ENCODE assay signal across 23 cellular contexts in the genomic region with DNA sequence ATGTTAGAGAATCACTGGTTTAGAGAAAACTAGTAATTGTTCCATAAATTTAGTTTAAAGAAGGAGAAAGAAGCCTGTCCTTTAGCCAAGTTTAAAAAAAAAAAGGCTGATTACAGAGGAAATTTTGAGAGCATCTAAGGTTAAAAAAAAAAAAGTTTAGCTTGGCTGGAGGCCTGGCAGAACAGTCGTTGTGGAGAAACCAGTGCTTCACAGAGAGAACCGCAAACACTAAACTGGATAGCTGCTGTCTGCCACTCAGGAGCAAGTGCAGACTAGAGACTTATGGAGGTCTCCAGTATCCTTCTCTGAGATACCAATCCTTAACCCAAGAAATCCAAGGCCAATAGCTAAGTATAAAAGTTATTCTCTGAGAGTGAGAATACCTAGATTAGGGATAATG.
DNase-seq lines count a peak whose midpoint lies in the region; ATAC-seq and TF ChIP-seq lines count a peak whose summit lies in the region.
"Had no signal": no experiment of that assay in that cellular context is flagged by ENCODE, and none has a peak within 500 bp of the region (broad histone marks: within the 10 kb centered on the region; RNA-seq: fewer than 3 reads in every experiment).

No MANE protein-coding gene starts in this region.

- no peaks in the 10 kb centered on the region for H3K4me1 ChIP-seq in breast epithelium
- H3K4me1 ChIP-seq: BE2C, BLaER1 had no signal

- H3K9me3 ChIP-seq in breast epithelium, result peaks cover 0 to 4% of the 10 kb centered on the region in 2 donors
- H3K9me3 ChIP-seq: BE2C had no signal

- peak; percentile 81 for ATAC-seq in left lobe of liver
- ATAC-seq: GM12878 had no signal

- intact Hi-C loops in breast epithelium (cut with DNase I; ENCODE audit: low total_unique reads), result no loop called here

- no peaks in the 10 kb centered on the region for H3K36me3 ChIP-seq in breast epithelium
- H3K36me3 ChIP-seq: BE2C had no signal

- no peaks in the 10 kb centered on the region for H3K27me3 ChIP-seq in breast epithelium
- H3K27me3 ChIP-seq: BE2C, BLaER1 had no signal

- H3K27ac ChIP-seq in VCaP (peak overlapping the region; percentile 25; the same call in 1 of the 2 replicates), breast epithelium (no peak overlapping the region)
- H3K27ac ChIP-seq: BLaER1 had no signal

- no peak overlapping the region for H3K4me3 ChIP-seq in choroid plexus epithelial cell (ENCODE audit: low read depth, low read length)
- H3K4me3 ChIP-seq in breast epithelium, result no peak overlapping the region
- H3K4me3 ChIP-seq: BLaER1, GM12878 had no signal

- peak; percentile 26 for DNase-seq in choroid plexus epithelial cell (ENCODE audit: low read depth)
- no peak for DNase-seq in left lobe of liver (ENCODE audit: low spot score)
- DNase-seq in T1000 (lab: John Stamatoyannopoulos, UW), result no peak
- no peak for DNase-seq in breast epithelium (ENCODE audit: low spot score in 2 of 2)
- no peak for DNase-seq in NCI-H2107 (lab: John Stamatoyannopoulos, UW)
- DNase-seq: 8988T; ACHN; BE2C; C1 segment of cervical spinal cord; CD4-positive, alpha-beta memory T cell; CD4-positive, CD25-positive, alpha-beta regulatory T cell; CD8-positive, alpha-beta memory T cell; COR-L47; DMS 273 treated with DMSO at 0.1 percent for 48 hours; DMS153; DMS53; DMS79; DND-41; EL; GDM1 had no signal

- no peak for TF ChIP-seq CTCF in VCaP (conservative IDR thresholded peaks at IDR 0.05)
- TF ChIP-seq CTCF in choroid plexus epithelial cell (conservative IDR thresholded peaks at IDR 0.05; ENCODE audit: low read depth, low read length), result no peak
- TF ChIP-seq CTCF in breast epithelium (IDR thresholded peaks at IDR 0.05), result no peak

- TF ChIP-seq POLR2A in breast epithelium (IDR thresholded peaks at IDR 0.05), result no peak
